ENCODE assay signal across 1 cellular context in the genomic region with DNA sequence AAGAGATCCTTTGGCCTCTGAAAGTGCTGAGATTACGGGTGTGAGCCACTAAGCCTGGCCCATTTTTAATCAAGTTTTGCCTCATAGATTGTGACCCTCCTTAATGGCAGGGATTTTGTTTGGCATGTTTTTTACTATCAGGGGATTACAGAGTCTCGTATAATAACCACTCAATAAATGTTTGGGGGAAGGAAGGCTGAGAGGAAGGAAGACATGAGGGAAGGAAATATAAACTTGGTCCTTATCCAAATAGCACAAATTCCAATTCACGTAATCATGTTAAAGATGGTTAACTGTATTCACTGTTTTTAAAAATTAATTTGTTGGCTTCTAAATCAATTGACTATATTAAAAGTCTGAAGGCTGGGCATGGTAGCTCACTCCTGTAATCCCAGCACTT.
A peak's percentile ranks its signal among the peaks of the same experiment; 100 is the strongest.
TF ChIP-seq lines count a peak whose summit lies in the region.

No MANE protein-coding gene starts in this region.

TF ChIP-seq in HEK293, 187 proteins besides CTCF, POLR2A, EP300 and RAD21 (continued from another document):
- TF ChIP-seq ZNF24 (tag by site-specific recombination; IDR thresholded peaks at IDR 0.05) (no peak), MZF1 (tag by site-specific recombination; IDR thresholded peaks at IDR 0.05; ENCODE audit: borderline replicate concordance) (0 out of 2 replicates have a peak, but pooled peaks have one; percentile 41)
